In the genomic region with DNA sequence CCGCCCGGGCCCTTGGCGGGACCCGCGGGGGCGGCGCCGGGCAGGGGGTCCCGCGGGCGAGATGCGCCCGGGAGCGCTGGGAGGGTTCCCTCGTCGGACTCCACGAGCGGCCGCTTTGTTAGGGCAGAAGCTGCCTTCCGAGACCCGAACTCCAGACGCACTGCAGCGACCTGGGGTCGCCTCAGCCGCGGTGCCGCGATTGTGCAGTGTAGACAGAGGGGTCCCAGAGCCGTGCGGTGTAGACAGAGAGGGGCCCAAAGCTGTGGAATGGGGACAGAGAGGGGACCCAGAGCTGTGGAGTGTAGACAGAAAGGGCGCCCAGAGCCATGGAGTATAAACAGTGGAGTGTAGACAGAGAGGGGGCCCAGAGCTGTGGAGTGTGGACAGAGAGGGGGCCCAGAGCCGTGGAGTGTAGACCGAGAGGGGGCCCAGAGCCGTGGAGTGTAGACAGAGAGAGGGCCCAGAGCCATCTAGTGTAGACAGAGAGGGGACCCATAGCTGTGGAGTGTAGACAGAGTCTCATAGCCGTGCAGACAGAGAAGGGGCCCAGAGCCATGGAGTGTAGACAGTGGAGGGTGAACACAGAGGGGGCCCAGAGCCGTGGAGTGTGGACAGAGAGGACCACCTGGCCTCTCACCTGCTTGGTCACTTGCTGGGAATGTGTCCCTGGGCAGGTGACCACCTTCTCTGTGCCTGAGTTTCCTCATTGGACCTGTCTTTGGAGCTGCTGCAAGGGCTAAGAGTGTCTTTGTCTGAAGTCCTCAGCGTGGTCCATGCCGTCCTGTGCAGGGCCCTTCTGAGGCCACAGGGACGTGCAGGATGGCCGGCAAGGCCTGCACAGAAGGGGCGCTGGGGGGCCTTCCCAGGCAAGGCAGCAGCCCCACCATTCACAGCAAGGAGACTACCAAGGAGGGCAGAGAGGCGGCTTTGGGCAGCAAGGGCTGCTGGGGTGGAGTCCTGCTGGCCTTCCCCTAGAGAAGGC, we compare ENCODE assay signal across 1 cellular context.
TF ChIP-seq lines count a peak whose summit lies in the region.

No MANE protein-coding gene starts in this region.

TF ChIP-seq in HepG2, 621 proteins besides CTCF, POLR2A, EP300 and RAD21 (continued from another document and continues in another):
- TF ChIP-seq, protein P1, sequence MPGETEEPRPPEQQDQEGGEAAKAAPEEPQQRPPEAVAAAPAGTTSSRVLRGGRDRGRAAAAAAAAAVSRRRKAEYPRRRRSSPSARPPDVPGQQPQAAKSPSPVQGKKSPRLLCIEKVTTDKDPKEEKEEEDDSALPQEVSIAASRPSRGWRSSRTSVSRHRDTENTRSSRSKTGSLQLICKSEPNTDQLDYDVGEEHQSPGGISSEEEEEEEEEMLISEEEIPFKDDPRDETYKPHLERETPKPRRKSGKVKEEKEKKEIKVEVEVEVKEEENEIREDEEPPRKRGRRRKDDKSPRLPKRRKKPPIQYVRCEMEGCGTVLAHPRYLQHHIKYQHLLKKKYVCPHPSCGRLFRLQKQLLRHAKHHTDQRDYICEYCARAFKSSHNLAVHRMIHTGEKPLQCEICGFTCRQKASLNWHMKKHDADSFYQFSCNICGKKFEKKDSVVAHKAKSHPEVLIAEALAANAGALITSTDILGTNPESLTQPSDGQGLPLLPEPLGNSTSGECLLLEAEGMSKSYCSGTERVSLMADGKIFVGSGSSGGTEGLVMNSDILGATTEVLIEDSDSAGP (CRISPR knock-in tag; IDR thresholded peaks at IDR 0.05; ENCODE audit: borderline replicate concordance), result peak; percentile 39; the same call in 1 of the 2 replicates
- TF ChIP-seq, protein P2, sequence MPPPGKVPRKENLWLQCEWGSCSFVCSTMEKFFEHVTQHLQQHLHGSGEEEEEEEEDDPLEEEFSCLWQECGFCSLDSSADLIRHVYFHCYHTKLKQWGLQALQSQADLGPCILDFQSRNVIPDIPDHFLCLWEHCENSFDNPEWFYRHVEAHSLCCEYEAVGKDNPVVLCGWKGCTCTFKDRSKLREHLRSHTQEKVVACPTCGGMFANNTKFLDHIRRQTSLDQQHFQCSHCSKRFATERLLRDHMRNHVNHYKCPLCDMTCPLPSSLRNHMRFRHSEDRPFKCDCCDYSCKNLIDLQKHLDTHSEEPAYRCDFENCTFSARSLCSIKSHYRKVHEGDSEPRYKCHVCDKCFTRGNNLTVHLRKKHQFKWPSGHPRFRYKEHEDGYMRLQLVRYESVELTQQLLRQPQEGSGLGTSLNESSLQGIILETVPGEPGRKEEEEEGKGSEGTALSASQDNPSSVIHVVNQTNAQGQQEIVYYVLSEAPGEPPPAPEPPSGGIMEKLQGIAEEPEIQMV (CRISPR knock-in tag; IDR thresholded peaks at IDR 0.05; ENCODE audit: low read depth), result 0 out of 2 replicates have a peak, but pooled peaks have one; percentile 11
- TF ChIP-seq MAF1 (CRISPR knock-in tag; IDR thresholded peaks at IDR 0.05; ENCODE audit: borderline replicate concordance) (no peak), NONO (IDR thresholded peaks at IDR 0.05) (no peak), NONO (CRISPR knock-in tag; conservative IDR thresholded peaks at IDR 0.05) (0 out of 2 replicates have a peak, but pooled peaks have one; percentile 43), NR2F6 (IDR thresholded peaks at IDR 0.05) (no peak), NR2F6 (CRISPR knock-in tag; IDR thresholded peaks at IDR 0.05) (no peak), ZNF605 (CRISPR knock-in tag; IDR thresholded peaks at IDR 0.05) (no peak), HNF4A (CRISPR knock-in tag; IDR thresholded peaks at IDR 0.05) (no peak), ATM (IDR thresholded peaks at IDR 0.05; ENCODE audit: borderline replicate concordance) (no peak), RBFOX2 (IDR thresholded peaks at IDR 0.05; ENCODE audit: low read depth, low read length) (no peak), ZNF768 (CRISPR knock-in tag; IDR thresholded peaks at IDR 0.05) (peak; percentile 11; the same call in 1 of the 2 replicates), SMARCC2 (IDR thresholded peaks at IDR 0.05) (no peak), ZSCAN25 (CRISPR knock-in tag; IDR thresholded peaks at IDR 0.05) (no peak), KLF9 (CRISPR knock-in tag; IDR thresholded peaks at IDR 0.05; ENCODE audit: low read depth) (no peak), IKZF4 (CRISPR knock-in tag; IDR thresholded peaks at IDR 0.05; ENCODE audit: borderline replicate concordance, low read depth, not compliant biosample characterization) (no peak), XRCC5 (optimal IDR thresholded peaks at IDR 0.05; ENCODE audit: low read length) (no peak), ZNF530 (CRISPR knock-in tag; IDR thresholded peaks at IDR 0.05; ENCODE audit: low read depth) (no peak), ZNF761 (CRISPR knock-in tag; conservative IDR thresholded peaks at IDR 0.05) (no peak), ZFP62 (CRISPR knock-in tag; IDR thresholded peaks at IDR 0.05) (no peak), ZNF672 (CRISPR knock-in tag; IDR thresholded peaks at IDR 0.05) (no peak), KDM3A (CRISPR knock-in tag; IDR thresholded peaks at IDR 0.05; ENCODE audit: low read depth) (no peak), NR2F2 (IDR thresholded peaks at IDR 0.05; ENCODE audit: borderline replicate concordance, low read depth) (no peak), ATAD3A (CRISPR knock-in tag; IDR thresholded peaks at IDR 0.05) (no peak), JUNB (CRISPR knock-in tag; IDR thresholded peaks at IDR 0.05; ENCODE audit: borderline replicate concordance) (no peak), MTA1 (CRISPR knock-in tag; IDR thresholded peaks at IDR 0.05; ENCODE audit: borderline replicate concordance) (0 out of 2 replicates have a peak, but pooled peaks have one; percentile 21), MAZ (IDR thresholded peaks at IDR 0.05; ENCODE audit: borderline replicate concordance, low read depth, low read length) (no peak), MAZ (CRISPR knock-in tag; IDR thresholded peaks at IDR 0.05; ENCODE audit: low read depth) (no peak; the same call in 1 of the 2 replicates)
- TF ChIP-seq, protein P3, sequence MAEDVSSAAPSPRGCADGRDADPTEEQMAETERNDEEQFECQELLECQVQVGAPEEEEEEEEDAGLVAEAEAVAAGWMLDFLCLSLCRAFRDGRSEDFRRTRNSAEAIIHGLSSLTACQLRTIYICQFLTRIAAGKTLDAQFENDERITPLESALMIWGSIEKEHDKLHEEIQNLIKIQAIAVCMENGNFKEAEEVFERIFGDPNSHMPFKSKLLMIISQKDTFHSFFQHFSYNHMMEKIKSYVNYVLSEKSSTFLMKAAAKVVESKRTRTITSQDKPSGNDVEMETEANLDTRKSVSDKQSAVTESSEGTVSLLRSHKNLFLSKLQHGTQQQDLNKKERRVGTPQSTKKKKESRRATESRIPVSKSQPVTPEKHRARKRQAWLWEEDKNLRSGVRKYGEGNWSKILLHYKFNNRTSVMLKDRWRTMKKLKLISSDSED (CRISPR knock-in tag; IDR thresholded peaks at IDR 0.05), result no peak
- TF ChIP-seq, protein P4, sequence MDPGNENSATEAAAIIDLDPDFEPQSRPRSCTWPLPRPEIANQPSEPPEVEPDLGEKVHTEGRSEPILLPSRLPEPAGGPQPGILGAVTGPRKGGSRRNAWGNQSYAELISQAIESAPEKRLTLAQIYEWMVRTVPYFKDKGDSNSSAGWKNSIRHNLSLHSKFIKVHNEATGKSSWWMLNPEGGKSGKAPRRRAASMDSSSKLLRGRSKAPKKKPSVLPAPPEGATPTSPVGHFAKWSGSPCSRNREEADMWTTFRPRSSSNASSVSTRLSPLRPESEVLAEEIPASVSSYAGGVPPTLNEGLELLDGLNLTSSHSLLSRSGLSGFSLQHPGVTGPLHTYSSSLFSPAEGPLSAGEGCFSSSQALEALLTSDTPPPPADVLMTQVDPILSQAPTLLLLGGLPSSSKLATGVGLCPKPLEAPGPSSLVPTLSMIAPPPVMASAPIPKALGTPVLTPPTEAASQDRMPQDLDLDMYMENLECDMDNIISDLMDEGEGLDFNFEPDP (CRISPR knock-in tag; conservative IDR thresholded peaks at IDR 0.05), result 0 out of 2 replicates have a peak, but pooled peaks have one; percentile 23
- TF ChIP-seq, protein P5, sequence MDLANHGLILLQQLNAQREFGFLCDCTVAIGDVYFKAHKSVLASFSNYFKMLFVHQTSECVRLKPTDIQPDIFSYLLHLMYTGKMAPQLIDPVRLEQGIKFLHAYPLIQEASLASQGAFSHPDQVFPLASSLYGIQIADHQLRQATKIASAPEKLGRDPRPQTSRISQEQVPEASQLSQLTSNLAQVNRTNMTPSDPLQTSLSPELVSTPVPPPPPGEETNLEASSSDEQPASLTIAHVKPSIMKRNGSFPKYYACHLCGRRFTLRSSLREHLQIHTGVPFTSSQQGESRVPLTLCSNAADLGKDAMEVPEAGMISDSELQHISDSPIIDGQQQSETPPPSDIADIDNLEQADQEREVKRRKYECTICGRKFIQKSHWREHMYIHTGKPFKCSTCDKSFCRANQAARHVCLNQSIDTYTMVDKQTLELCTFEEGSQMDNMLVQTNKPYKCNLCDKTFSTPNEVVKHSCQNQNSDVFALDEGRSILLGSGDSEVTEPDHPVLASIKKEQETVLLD (CRISPR knock-in tag; IDR thresholded peaks at IDR 0.05; ENCODE audit: low read depth), result no peak
- TF ChIP-seq, protein P6, sequence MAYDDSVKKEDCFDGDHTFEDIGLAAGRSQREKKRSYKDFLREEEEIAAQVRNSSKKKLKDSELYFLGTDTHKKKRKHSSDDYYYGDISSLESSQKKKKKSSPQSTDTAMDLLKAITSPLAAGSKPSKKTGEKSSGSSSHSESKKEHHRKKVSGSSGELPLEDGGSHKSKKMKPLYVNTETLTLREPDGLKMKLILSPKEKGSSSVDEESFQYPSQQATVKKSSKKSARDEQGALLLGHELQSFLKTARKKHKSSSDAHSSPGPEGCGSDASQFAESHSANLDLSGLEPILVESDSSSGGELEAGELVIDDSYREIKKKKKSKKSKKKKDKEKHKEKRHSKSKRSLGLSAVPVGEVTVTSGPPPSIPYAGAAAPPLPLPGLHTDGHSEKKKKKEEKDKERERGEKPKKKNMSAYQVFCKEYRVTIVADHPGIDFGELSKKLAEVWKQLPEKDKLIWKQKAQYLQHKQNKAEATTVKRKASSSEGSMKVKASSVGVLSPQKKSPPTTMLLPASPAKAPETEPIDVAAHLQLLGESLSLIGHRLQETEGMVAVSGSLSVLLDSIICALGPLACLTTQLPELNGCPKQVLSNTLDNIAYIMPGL (CRISPR knock-in tag; IDR thresholded peaks at IDR 0.05; ENCODE audit: borderline replicate concordance in 1 of 2, low read depth in 1 of 2), result 0 out of 4 replicates have a peak, but pooled peaks of 1 of the 2 experiments have one; percentile 9
- TF ChIP-seq, protein P7, sequence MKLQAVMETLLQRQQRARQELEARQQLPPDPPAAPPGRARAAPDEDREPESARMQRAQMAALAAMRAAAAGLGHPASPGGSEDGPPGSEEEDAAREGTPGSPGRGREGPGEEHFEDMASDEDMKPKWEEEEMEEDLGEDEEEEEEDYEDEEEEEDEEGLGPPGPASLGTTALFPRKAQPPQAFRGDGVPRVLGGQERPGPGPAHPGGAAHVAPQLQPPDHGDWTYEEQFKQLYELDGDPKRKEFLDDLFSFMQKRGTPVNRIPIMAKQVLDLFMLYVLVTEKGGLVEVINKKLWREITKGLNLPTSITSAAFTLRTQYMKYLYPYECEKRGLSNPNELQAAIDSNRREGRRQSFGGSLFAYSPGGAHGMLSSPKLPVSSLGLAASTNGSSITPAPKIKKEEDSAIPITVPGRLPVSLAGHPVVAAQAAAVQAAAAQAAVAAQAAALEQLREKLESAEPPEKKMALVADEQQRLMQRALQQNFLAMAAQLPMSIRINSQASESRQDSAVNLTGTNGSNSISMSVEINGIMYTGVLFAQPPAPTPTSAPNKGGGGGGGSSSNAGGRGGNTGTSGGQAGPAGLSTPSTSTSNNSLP (IDR thresholded peaks at IDR 0.05; ENCODE audit: low read depth, low read length), result no peak
- TF ChIP-seq, protein P8, sequence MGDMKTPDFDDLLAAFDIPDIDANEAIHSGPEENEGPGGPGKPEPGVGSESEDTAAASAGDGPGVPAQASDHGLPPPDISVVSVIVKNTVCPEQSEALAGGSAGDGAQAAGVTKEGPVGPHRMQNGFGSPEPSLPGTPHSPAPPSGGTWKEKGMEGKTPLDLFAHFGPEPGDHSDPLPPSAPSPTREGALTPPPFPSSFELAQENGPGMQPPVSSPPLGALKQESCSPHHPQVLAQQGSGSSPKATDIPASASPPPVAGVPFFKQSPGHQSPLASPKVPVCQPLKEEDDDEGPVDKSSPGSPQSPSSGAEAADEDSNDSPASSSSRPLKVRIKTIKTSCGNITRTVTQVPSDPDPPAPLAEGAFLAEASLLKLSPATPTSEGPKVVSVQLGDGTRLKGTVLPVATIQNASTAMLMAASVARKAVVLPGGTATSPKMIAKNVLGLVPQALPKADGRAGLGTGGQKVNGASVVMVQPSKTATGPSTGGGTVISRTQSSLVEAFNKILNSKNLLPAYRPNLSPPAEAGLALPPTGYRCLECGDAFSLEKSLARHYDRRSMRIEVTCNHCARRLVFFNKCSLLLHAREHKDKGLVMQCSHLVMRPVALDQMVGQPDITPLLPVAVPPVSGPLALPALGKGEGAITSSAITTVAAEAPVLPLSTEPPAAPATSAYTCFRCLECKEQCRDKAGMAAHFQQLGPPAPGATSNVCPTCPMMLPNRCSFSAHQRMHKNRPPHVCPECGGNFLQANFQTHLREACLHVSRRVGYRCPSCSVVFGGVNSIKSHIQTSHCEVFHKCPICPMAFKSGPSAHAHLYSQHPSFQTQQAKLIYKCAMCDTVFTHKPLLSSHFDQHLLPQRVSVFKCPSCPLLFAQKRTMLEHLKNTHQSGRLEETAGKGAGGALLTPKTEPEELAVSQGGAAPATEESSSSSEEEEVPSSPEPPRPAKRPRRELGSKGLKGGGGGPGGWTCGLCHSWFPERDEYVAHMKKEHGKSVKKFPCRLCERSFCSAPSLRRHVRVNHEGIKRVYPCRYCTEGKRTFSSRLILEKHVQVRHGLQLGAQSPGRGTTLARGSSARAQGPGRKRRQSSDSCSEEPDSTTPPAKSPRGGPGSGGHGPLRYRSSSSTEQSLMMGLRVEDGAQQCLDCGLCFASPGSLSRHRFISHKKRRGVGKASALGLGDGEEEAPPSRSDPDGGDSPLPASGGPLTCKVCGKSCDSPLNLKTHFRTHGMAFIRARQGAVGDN (CRISPR knock-in tag; IDR thresholded peaks at IDR 0.05), result peak; percentile 65
- TF ChIP-seq, protein P9, sequence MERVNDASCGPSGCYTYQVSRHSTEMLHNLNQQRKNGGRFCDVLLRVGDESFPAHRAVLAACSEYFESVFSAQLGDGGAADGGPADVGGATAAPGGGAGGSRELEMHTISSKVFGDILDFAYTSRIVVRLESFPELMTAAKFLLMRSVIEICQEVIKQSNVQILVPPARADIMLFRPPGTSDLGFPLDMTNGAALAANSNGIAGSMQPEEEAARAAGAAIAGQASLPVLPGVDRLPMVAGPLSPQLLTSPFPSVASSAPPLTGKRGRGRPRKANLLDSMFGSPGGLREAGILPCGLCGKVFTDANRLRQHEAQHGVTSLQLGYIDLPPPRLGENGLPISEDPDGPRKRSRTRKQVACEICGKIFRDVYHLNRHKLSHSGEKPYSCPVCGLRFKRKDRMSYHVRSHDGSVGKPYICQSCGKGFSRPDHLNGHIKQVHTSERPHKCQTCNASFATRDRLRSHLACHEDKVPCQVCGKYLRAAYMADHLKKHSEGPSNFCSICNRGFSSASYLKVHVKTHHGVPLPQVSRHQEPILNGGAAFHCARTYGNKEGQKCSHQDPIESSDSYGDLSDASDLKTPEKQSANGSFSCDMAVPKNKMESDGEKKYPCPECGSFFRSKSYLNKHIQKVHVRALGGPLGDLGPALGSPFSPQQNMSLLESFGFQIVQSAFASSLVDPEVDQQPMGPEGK (CRISPR knock-in tag; IDR thresholded peaks at IDR 0.05), result peak; percentile 22; the same call in 1 of the 2 replicates
